ENCODE assay signal across 13 cellular contexts in genomic region chr7:112079671-112080070, GRCh38.
DNase-seq lines count a peak whose midpoint lies in the region; ATAC-seq and TF ChIP-seq lines count a peak whose summit lies in the region.
"Had no signal": no experiment of that assay in that cellular context is flagged by ENCODE, and none has a peak within 500 bp of the region (broad histone marks: within the 10 kb centered on the region; RNA-seq: fewer than 3 reads in every experiment).

No MANE protein-coding gene starts in this region.

- no peak for ATAC-seq in HG03565 (IDR thresholded peaks at IDR 0.05; ENCODE audit: unreplicated experiment)
- ATAC-seq in activated T-helper 17 cell treated with anti-CD3 and anti-CD28 coated beads, Interleukin-2, amount 50 U/mL, for 72 hours (replicated peaks): no peak
- ATAC-seq: activated T-cell treated with anti-CD3 and anti-CD28 coated beads, Interleukin-2, amount 50 U/mL, for 4 hours had no signal

- H3F3A ChIP-seq in OCI-LY1 (ENCODE audit: insufficient read depth, low read length): no peaks in the 10 kb centered on the region

- H3K36me3 ChIP-seq in OCI-LY1 (ENCODE audit: insufficient read depth, low read length) (no peaks in the 10 kb centered on the region), endodermal cell (ENCODE audit: control insufficient read depth, insufficient read depth, low read length) (no peaks in the 10 kb centered on the region)
- H3K36me3 ChIP-seq: sigmoid colon, thoracic aorta had no signal

- POLR2A ChIA-PET in GM10248 (lab: Yijun Ruan, JAX): no interaction called here

- H3K9me3 Mint-ChIP-seq in endodermal cell (no peaks in the 10 kb centered on the region), osteocyte (ENCODE audit: unreplicated experiment) (peaks cover 5% of the 10 kb centered on the region)
- no peaks in the 10 kb centered on the region for H3K9me3 Mint-ChIP-seq in activated T-helper 17 cell treated with anti-CD3 and anti-CD28 coated beads, Interleukin-2, amount 50 U/mL, for 72 hours
- H3K9me3 Mint-ChIP-seq: activated T-cell treated with anti-CD3 and anti-CD28 coated beads, Interleukin-2, amount 50 U/mL, for 4 hours had no signal

- no peaks in the 10 kb centered on the region for H3K9me2 ChIP-seq in OCI-LY1 (ENCODE audit: low read depth, low read length)

- H3K27ac ChIP-seq in OCI-LY1 (ENCODE audit: low read depth, low read length, poor library complexity, severe bottlenecking) (no peak overlapping the region), endodermal cell (ENCODE audit: low read depth, low read length) (no peak overlapping the region)
- H3K27ac ChIP-seq: thoracic aorta had no signal

- CTCF ChIA-PET in GM10248 (lab: Yijun Ruan, JAX): interaction anchor here (1.2 to 1.9 kb wide), 4 partner anchors 9 to 27 kb away, joined by 3 to 5 read pairs (median 4); no protein-coding TSS in a partner anchor

- H3K27me3 Mint-ChIP-seq in endodermal cell (ENCODE audit: insufficient read depth): no peaks in the 10 kb centered on the region
- H3K27me3 Mint-ChIP-seq in osteocyte (ENCODE audit: unreplicated experiment): no peaks in the 10 kb centered on the region
- peaks cover 22% of the 10 kb centered on the region for H3K27me3 Mint-ChIP-seq in activated T-helper 17 cell treated with anti-CD3 and anti-CD28 coated beads, Interleukin-2, amount 50 U/mL, for 72 hours

- H3K4me1 ChIP-seq in OCI-LY1 (ENCODE audit: insufficient read depth, low read length, severe bottlenecking) (peaks cover 11% of the 10 kb centered on the region), endodermal cell (ENCODE audit: control insufficient read depth, insufficient read depth, low read length) (no peaks in the 10 kb centered on the region)
- H3K4me1 ChIP-seq: sigmoid colon had no signal

- H2AFZ ChIP-seq in OCI-LY1 (ENCODE audit: low read length): no peak overlapping the region

- TF ChIP-seq CTCF in GM10248 (IDR thresholded peaks at IDR 0.05; ENCODE audit: control extremely low read depth, extremely low read depth, low read depth, missing control alignments) (peak; percentile 4), OCI-LY1 (IDR thresholded peaks at IDR 0.05; ENCODE audit: low read length) (peak; percentile 31; the same call in 1 of the 2 replicates), endodermal cell (conservative IDR thresholded peaks at IDR 0.05) (peak; percentile 43), osteocyte (IDR thresholded peaks at IDR 0.05) (peak; percentile 37)

- H3K9ac ChIP-seq in OCI-LY1 (ENCODE audit: low read length) (no peak overlapping the region), endodermal cell (ENCODE audit: extremely low read depth, low read length, poor library complexity, severe bottlenecking) (no peak overlapping the region)

- H3K4me1 Mint-ChIP-seq in endodermal cell (peaks cover 5% of the 10 kb centered on the region), osteocyte (ENCODE audit: unreplicated experiment) (peaks cover 54% of the 10 kb centered on the region)
- no peaks in the 10 kb centered on the region for H3K4me1 Mint-ChIP-seq in activated T-helper 17 cell treated with anti-CD3 and anti-CD28 coated beads, Interleukin-2, amount 50 U/mL, for 72 hours

- H3K36me3 Mint-ChIP-seq in endodermal cell (ENCODE audit: low read depth): no peaks in the 10 kb centered on the region
- H3K36me3 Mint-ChIP-seq in osteocyte (ENCODE audit: unreplicated experiment): no peaks in the 10 kb centered on the region
- no peaks in the 10 kb centered on the region for H3K36me3 Mint-ChIP-seq in activated T-helper 17 cell treated with anti-CD3 and anti-CD28 coated beads, Interleukin-2, amount 50 U/mL, for 72 hours (ENCODE audit: low read depth)

- no peak overlapping the region for H3K4me2 ChIP-seq in OCI-LY1 (ENCODE audit: low read length)

- H3K27ac Mint-ChIP-seq in endodermal cell: no peak overlapping the region
- H3K27ac Mint-ChIP-seq in osteocyte (ENCODE audit: unreplicated experiment): peak overlapping the region; percentile 66
- H3K27ac Mint-ChIP-seq in activated T-helper 17 cell treated with anti-CD3 and anti-CD28 coated beads, Interleukin-2, amount 50 U/mL, for 72 hours: no peak overlapping the region

- DNase-seq in GM10248 (ENCODE audit: extremely low spot score) (no peak), endodermal cell (no peak), osteocyte (ENCODE audit: extremely low spot score, unreplicated experiment) (no peak), retina (no peak), NCI-H2081 treated with DMSO at 0.1 percent for 48 hours (lab: John Stamatoyannopoulos, UW) (no peak)
- DNase-seq: activated T-cell treated with anti-CD3 and anti-CD28 coated beads, Interleukin-2, amount 50 U/mL, for 4 hours; DND-41; NCI-H1105; sigmoid colon had no signal

- H3K4me3 Mint-ChIP-seq in endodermal cell (no peak overlapping the region), osteocyte (ENCODE audit: unreplicated experiment) (no peak overlapping the region)
- H3K4me3 Mint-ChIP-seq in activated T-helper 17 cell treated with anti-CD3 and anti-CD28 coated beads, Interleukin-2, amount 50 U/mL, for 72 hours: no peak overlapping the region
- H3K4me3 Mint-ChIP-seq: activated T-cell treated with anti-CD3 and anti-CD28 coated beads, Interleukin-2, amount 50 U/mL, for 4 hours had no signal

- H3K27me3 ChIP-seq in OCI-LY1 (ENCODE audit: insufficient read depth, low read length) (no peaks in the 10 kb centered on the region), endodermal cell (ENCODE audit: control insufficient read depth, insufficient read depth, low read length, poor library complexity, severe bottlenecking) (no peaks in the 10 kb centered on the region)
- H3K27me3 ChIP-seq: sigmoid colon had no signal

- no peaks in the 10 kb centered on the region for H3K79me2 ChIP-seq in OCI-LY1 (ENCODE audit: insufficient read depth, low read length)

- no peak overlapping the region for H3K4me3 ChIP-seq in OCI-LY1 (ENCODE audit: low read depth, low read length, poor library complexity, severe bottlenecking)
- no peak overlapping the region for H3K4me3 ChIP-seq in endodermal cell (ENCODE audit: low read length)
- H3K4me3 ChIP-seq: sigmoid colon, thoracic aorta had no signal

- H3K9me3 ChIP-seq in OCI-LY1 (ENCODE audit: low read length) (no peaks in the 10 kb centered on the region), endodermal cell (ENCODE audit: control insufficient read depth, low read length) (peaks cover 2% of the 10 kb centered on the region)
- H3K9me3 ChIP-seq: sigmoid colon had no signal

- H4K20me1 ChIP-seq in OCI-LY1 (ENCODE audit: insufficient read depth, low read length): no peaks in the 10 kb centered on the region
